ENCODE assay signal across 1 cellular context in genomic region chr12:118312578-118312977, GRCh38.
A peak's percentile ranks its signal among the peaks of the same experiment; 100 is the strongest.
TF ChIP-seq lines count a peak whose summit lies in the region.

No MANE protein-coding gene starts in this region.

TF ChIP-seq in GM12878, 131 proteins besides CTCF, POLR2A, EP300 and RAD21 (continued from another document and continues in another):
- TF ChIP-seq ZNF592 (IDR thresholded peaks at IDR 0.05) (no peak), SUPT20H (IDR thresholded peaks at IDR 0.05; ENCODE audit: borderline replicate concordance, control insufficient read depth, low read depth, low read length) (no peak), ATF3 (IDR thresholded peaks at IDR 0.05; ENCODE audit: borderline replicate concordance, extremely low read depth, low read depth, low read length) (no peak), SREBF1 (IDR thresholded peaks at IDR 0.05; ENCODE audit: low read length) (no peak), CHD2 (IDR thresholded peaks at IDR 0.05; ENCODE audit: borderline replicate concordance, low read depth, low read length) (no peak), IRF5 (IDR thresholded peaks at IDR 0.05; ENCODE audit: borderline replicate concordance) (no peak), E2F8 (IDR thresholded peaks at IDR 0.05; ENCODE audit: low read depth, partially characterized antibody) (no peak), CBX3 (IDR thresholded peaks at IDR 0.05; ENCODE audit: borderline replicate concordance, low read depth) (no peak), BCL11A (IDR thresholded peaks at IDR 0.05; ENCODE audit: low read depth, low read length) (peak; percentile 72), TAF1 (IDR thresholded peaks at IDR 0.05; ENCODE audit: borderline replicate concordance, low read depth, low read length) (no peak), IRF4 (IDR thresholded peaks at IDR 0.05; ENCODE audit: low read depth, low read length) (no peak; the same call in 1 of the 2 replicates), LARP7 (IDR thresholded peaks at IDR 0.05) (no peak), MTA3 (IDR thresholded peaks at IDR 0.05; ENCODE audit: borderline replicate concordance, low read length) (no peak), ZNF687 (IDR thresholded peaks at IDR 0.05) (peak; percentile 16; the same call in 1 of the 2 replicates), PML (IDR thresholded peaks at IDR 0.05; ENCODE audit: low read length) (no peak), NFYA (IDR thresholded peaks at IDR 0.05; ENCODE audit: borderline replicate concordance, low read depth, low read length) (no peak), NKRF (conservative IDR thresholded peaks at IDR 0.05) (no peak), ZNF622 (IDR thresholded peaks at IDR 0.05) (no peak), GABPA (IDR thresholded peaks at IDR 0.05; ENCODE audit: low read depth) (no peak), PKNOX1 (IDR thresholded peaks at IDR 0.05) (peak; percentile 47; the same call in 1 of the 2 replicates), NR2C2 (IDR thresholded peaks at IDR 0.05; ENCODE audit: borderline replicate concordance, control insufficient read depth, insufficient read length, low read depth) (no peak), CREM (IDR thresholded peaks at IDR 0.05; ENCODE audit: low read depth) (peak; percentile 33; the same call in 1 of the 2 replicates), MEF2B (IDR thresholded peaks at IDR 0.05; ENCODE audit: partially characterized antibody, poor library complexity, severe bottlenecking) (peak; percentile 77), NFIC (IDR thresholded peaks at IDR 0.05; ENCODE audit: low read depth, low read length) (peak; percentile 75), MXI1 (IDR thresholded peaks at IDR 0.05; ENCODE audit: low read depth, low read length) (no peak), BRCA1 (IDR thresholded peaks at IDR 0.05; ENCODE audit: low read depth, low read length) (no peak), IRF3 (IDR thresholded peaks at IDR 0.05) (no peak), ZSCAN29 (IDR thresholded peaks at IDR 0.05) (no peak), CHD4 (IDR thresholded peaks at IDR 0.05) (no peak), JUND (IDR thresholded peaks at IDR 0.05; ENCODE audit: low read depth, low read length) (no peak), MLLT1 (IDR thresholded peaks at IDR 0.05) (no peak), MYB (IDR thresholded peaks at IDR 0.05; ENCODE audit: borderline replicate concordance, low read depth, low read length) (no peak), RB1 (IDR thresholded peaks at IDR 0.05; ENCODE audit: borderline replicate concordance) (no peak), USF2 (IDR thresholded peaks at IDR 0.05; ENCODE audit: borderline replicate concordance, low read depth, low read length) (no peak), ESRRA (IDR thresholded peaks at IDR 0.05; ENCODE audit: low read length) (no peak), TCF3 (IDR thresholded peaks at IDR 0.05; ENCODE audit: borderline replicate concordance, insufficient read depth, low read depth, low read length) (no peak), MEF2A (IDR thresholded peaks at IDR 0.05; ENCODE audit: insufficient read depth, low read depth, low read length) (peak; percentile 80; the same call in 1 of the 2 replicates), NR2F1 (conservative IDR thresholded peaks at IDR 0.05) (no peak)
